In genomic region chrX:70253377-70254062, GRCh38 we compare ENCODE assay signal across 22 cellular contexts. TPM values are rescaled to one million over a fixed set of nuclear protein-coding genes. Genes with fewer than 3 reads are reported as not detected.
DNase-seq lines count a peak whose midpoint lies in the region; ATAC-seq, FAIRE-seq and TF ChIP-seq lines count a peak whose summit lies in the region.
"Had no signal": no experiment of that assay in that cellular context is flagged by ENCODE, and none has a peak within 500 bp of the region (broad histone marks: within the 10 kb centered on the region; RNA-seq: fewer than 3 reads in every experiment).

No MANE protein-coding gene starts in this region.

- no peak overlapping the region for H3K4me3 ChIP-seq in mesenchymal stem cell (ENCODE audit: insufficient read depth in 1 of 2, low read depth in 1 of 2, low read length in 2 of 2)
- H3K4me3 ChIP-seq: GM23338, stomach had no signal

- no peaks in the 10 kb centered on the region for H3K79me1 ChIP-seq in mesenchymal stem cell (replicated peaks; ENCODE audit: low read length, poor library complexity, severe bottlenecking)

- H2BK120ac ChIP-seq in mesenchymal stem cell (ENCODE audit: low read depth, low read length), result no peak overlapping the region

- no peak overlapping the region for H4K91ac ChIP-seq in mesenchymal stem cell (ENCODE audit: low read length)

- WGBS in mesenchymal stem cell, result no CpG with 5 or more reads among the region's 3 CpGs

- H3K9me3 Mint-ChIP-seq in activated T-helper 1 cell treated with anti-CD3 and anti-CD28 coated beads, Interleukin-12 subunit alpha, Interleukin-12 subunit beta, Interleukin-2, Interleukin-4 antibody, amounts not matched to agents 30 ng/mL and 10 ng/mL and 1 ng/mL, durations not matched to agents 14 hours and 24 hours and 36 hours, result no peaks in the 10 kb centered on the region
- H3K9me3 Mint-ChIP-seq: central memory CD8-positive, alpha-beta T cell; GM23338 had no signal

- H3K9me3 ChIP-seq in mesenchymal stem cell (ENCODE audit: control insufficient read depth, low read length), result peaks cover 9% of the 10 kb centered on the region
- H3K9me3 ChIP-seq: stomach had no signal

- FAIRE-seq in HTR-8/SVneo (lab: Jason Lieb, UNC) (peak; percentile 55), D721Med (lab: Jason Lieb, UNC) (no peak)
- FAIRE-seq: A204.1, GM18507, islet of Langerhans had no signal

- no peaks in the 10 kb centered on the region for H3K4me1 ChIP-seq in mesenchymal stem cell (ENCODE audit: control insufficient read depth, insufficient read depth, low read depth, low read length)
- H3K4me1 ChIP-seq: stomach had no signal

- intact Hi-C loops in activated T-helper 1 cell treated with anti-CD3 and anti-CD28 coated beads, Interleukin-12 subunit alpha, Interleukin-12 subunit beta, Interleukin-2, Interleukin-4 antibody, amounts not matched to agents 30 ng/mL and 10 ng/mL and 1 ng/mL, durations not matched to agents 14 hours and 24 hours and 36 hours (cut with micrococcal nuclease), result no loop called here

- no peak overlapping the region for H3K9ac ChIP-seq in mesenchymal stem cell (ENCODE audit: low read length)

- no peak overlapping the region for H4K8ac ChIP-seq in mesenchymal stem cell (ENCODE audit: low read length)

- no peak overlapping the region for H3K23ac ChIP-seq in mesenchymal stem cell (ENCODE audit: low read length in 2 of 2)

- H2BK12ac ChIP-seq in mesenchymal stem cell (ENCODE audit: low read length in 2 of 2), result no peak overlapping the region

- H2BK5ac ChIP-seq in mesenchymal stem cell (ENCODE audit: low read depth, low read length, poor library complexity, severe bottlenecking), result no peak overlapping the region

- H3K27ac ChIP-seq in mesenchymal stem cell (ENCODE audit: low read length, poor library complexity, severe bottlenecking), result no peak overlapping the region
- H3K27ac ChIP-seq: stomach had no signal

- H2BK15ac ChIP-seq in mesenchymal stem cell (ENCODE audit: low read depth, poor library complexity, severe bottlenecking), result no peak overlapping the region

- H3K14ac ChIP-seq in mesenchymal stem cell (ENCODE audit: low read length in 2 of 2), result no peak overlapping the region

- peak overlapping the region; percentile 24 for H3K27ac Mint-ChIP-seq in activated T-helper 1 cell treated with anti-CD3 and anti-CD28 coated beads, Interleukin-12 subunit alpha, Interleukin-12 subunit beta, Interleukin-2, Interleukin-4 antibody, amounts not matched to agents 30 ng/mL and 10 ng/mL and 1 ng/mL, durations not matched to agents 14 hours and 24 hours and 36 hours
- H3K27ac Mint-ChIP-seq: CD4-positive, CD25-positive, alpha-beta regulatory T cell; GM23338; T-helper 17 cell had no signal

- H3K4me3 Mint-ChIP-seq in activated T-helper 1 cell treated with anti-CD3 and anti-CD28 coated beads, Interleukin-12 subunit alpha, Interleukin-12 subunit beta, Interleukin-2, Interleukin-4 antibody, amounts not matched to agents 30 ng/mL and 10 ng/mL and 1 ng/mL, durations not matched to agents 14 hours and 24 hours and 36 hours, result no peak overlapping the region
- H3K4me3 Mint-ChIP-seq: CD4-positive, CD25-positive, alpha-beta regulatory T cell; central memory CD8-positive, alpha-beta T cell; GM23338; T-helper 17 cell had no signal

- no peak overlapping the region for H3K4me2 ChIP-seq in mesenchymal stem cell (ENCODE audit: low read length, poor library complexity, severe bottlenecking)
- H3K4me2 ChIP-seq: GM23338 had no signal

- TF ChIP-seq CTCF in D721Med (IDR thresholded peaks at IDR 0.05; ENCODE audit: insufficient read depth, missing control alignments), result no peak

- H3K27me3 Mint-ChIP-seq in activated T-helper 1 cell treated with anti-CD3 and anti-CD28 coated beads, Interleukin-12 subunit alpha, Interleukin-12 subunit beta, Interleukin-2, Interleukin-4 antibody, amounts not matched to agents 30 ng/mL and 10 ng/mL and 1 ng/mL, durations not matched to agents 14 hours and 24 hours and 36 hours (ENCODE audit: insufficient read depth), result no peaks in the 10 kb centered on the region
- H3K27me3 Mint-ChIP-seq: CD4-positive, CD25-positive, alpha-beta regulatory T cell; central memory CD8-positive, alpha-beta T cell; T-helper 17 cell had no signal

- no peak overlapping the region for H3K18ac ChIP-seq in mesenchymal stem cell (ENCODE audit: low read depth in 1 of 2, low read length in 2 of 2)

- no peaks in the 10 kb centered on the region for H3K36me3 ChIP-seq in mesenchymal stem cell (ENCODE audit: control insufficient read depth in 1 of 2, insufficient read depth in 2 of 2, low read depth in 1 of 2, low read length in 2 of 2)
- H3K36me3 ChIP-seq: stomach had no signal

- H3K27me3 ChIP-seq in mesenchymal stem cell (ENCODE audit: control insufficient read depth in 1 of 2, insufficient read depth in 1 of 2, low read length in 2 of 2), result peaks cover 0 to 27% of the 10 kb centered on the region in 2 experiments
- H3K27me3 ChIP-seq: stomach had no signal

- H2AFZ ChIP-seq in mesenchymal stem cell (ENCODE audit: low read depth, low read length), result no peak overlapping the region
- H2AFZ ChIP-seq: GM23338 had no signal

- ATAC-seq in HG03139 (IDR thresholded peaks at IDR 0.05; ENCODE audit: unreplicated experiment) (no peak), HG02588 (IDR thresholded peaks at IDR 0.05; ENCODE audit: unreplicated experiment) (no peak)
- ATAC-seq: GM23338, Right ventricle myocardium inferior, T-helper 17 cell had no signal

- no peak overlapping the region for H3K4ac ChIP-seq in mesenchymal stem cell (ENCODE audit: low read depth in 1 of 2, low read length in 2 of 2)

- no peaks in the 10 kb centered on the region for H3K36me3 Mint-ChIP-seq in activated T-helper 1 cell treated with anti-CD3 and anti-CD28 coated beads, Interleukin-12 subunit alpha, Interleukin-12 subunit beta, Interleukin-2, Interleukin-4 antibody, amounts not matched to agents 30 ng/mL and 10 ng/mL and 1 ng/mL, durations not matched to agents 14 hours and 24 hours and 36 hours (ENCODE audit: low read depth)
- H3K36me3 Mint-ChIP-seq: CD4-positive, CD25-positive, alpha-beta regulatory T cell had no signal

- H2AK5ac ChIP-seq in mesenchymal stem cell (ENCODE audit: low read length, severe bottlenecking), result no peak overlapping the region

- peak; percentile 15 for DNase-seq in NCI-H2196 (lab: John Stamatoyannopoulos, UW; ENCODE audit: unreplicated experiment)
- DNase-seq in NCI-H2196 treated with DMSO at 0.1 percent for 48 hours (lab: John Stamatoyannopoulos, UW; ENCODE audit: unreplicated experiment), result no peak
- no peak for DNase-seq in HTR-8/SVneo (ENCODE audit: insufficient read length, low spot score)
- no peak for DNase-seq in activated T-helper 1 cell treated with anti-CD3 and anti-CD28 coated beads, Interleukin-12 subunit alpha, Interleukin-12 subunit beta, Interleukin-2, Interleukin-4 antibody, amounts not matched to agents 30 ng/mL and 10 ng/mL and 1 ng/mL, durations not matched to agents 14 hours and 24 hours and 36 hours (ENCODE audit: low spot score)
- DNase-seq in mesenchymal stem cell, result peak; percentile 22
- no peak for DNase-seq in D721Med (ENCODE audit: insufficient read length, low spot score)
- DNase-seq: activated CD4-positive, alpha-beta T cell treated with anti-CD3 and anti-CD28 coated beads for 48 hours; CD4-positive, CD25-positive, alpha-beta regulatory T cell; GF-D8; midbrain; NCI-H524 treated with DMSO at 0.1 percent for 48 hours; nucleus accumbens; stomach; T-helper 17 cell had no signal

- peaks cover 13% of the 10 kb centered on the region for H3K4me1 Mint-ChIP-seq in activated T-helper 1 cell treated with anti-CD3 and anti-CD28 coated beads, Interleukin-12 subunit alpha, Interleukin-12 subunit beta, Interleukin-2, Interleukin-4 antibody, amounts not matched to agents 30 ng/mL and 10 ng/mL and 1 ng/mL, durations not matched to agents 14 hours and 24 hours and 36 hours (ENCODE audit: low read depth)
- H3K4me1 Mint-ChIP-seq: CD4-positive, CD25-positive, alpha-beta regulatory T cell; T-helper 17 cell had no signal

RNA-seq across cellular contexts. Expression of gene P2RY4, which starts 6.5 kb away (rescaled TPM):
- 0.27 TPM in 1 of 2 replicates, not detected in the other for total RNA-seq in activated T-helper 1 cell treated with anti-CD3 and anti-CD28 coated beads, Interleukin-12 subunit alpha, Interleukin-12 subunit beta, Interleukin-2, Interleukin-4 antibody, amounts not matched to agents 30 ng/mL and 10 ng/mL and 1 ng/mL, durations not matched to agents 14 hours and 24 hours and 36 hours
- polyA plus RNA-seq in mesenchymal stem cell (2013, experiment 1 of 2), result 0.04 TPM
- 0.10 TPM for polyA plus RNA-seq in mesenchymal stem cell (2013, experiment 2 of 2)
- total RNA-seq: Right ventricle myocardium inferior had no signal
- polyA plus RNA-seq: CD4-positive, CD25-positive, alpha-beta regulatory T cell; GM23338; stomach had no signal

RNA-seq across cellular contexts. Expression of gene ARR3, which starts 14.6 kb away (rescaled TPM):
- total RNA-seq in activated T-helper 1 cell treated with anti-CD3 and anti-CD28 coated beads, Interleukin-12 subunit alpha, Interleukin-12 subunit beta, Interleukin-2, Interleukin-4 antibody, amounts not matched to agents 30 ng/mL and 10 ng/mL and 1 ng/mL, durations not matched to agents 14 hours and 24 hours and 36 hours, result not detected in 2 replicates
- polyA plus RNA-seq in mesenchymal stem cell (2013, experiment 1 of 2), result not detected
- polyA plus RNA-seq in mesenchymal stem cell (2013, experiment 2 of 2), result not detected
- total RNA-seq: CD4-positive, CD25-positive, alpha-beta regulatory T cell; GM23338; Right ventricle myocardium inferior; stomach; T-helper 17 cell had no signal
- polyA plus RNA-seq: CD4-positive, CD25-positive, alpha-beta regulatory T cell; GM23338; stomach had no signal

RNA-seq across cellular contexts. Expression of gene AWAT1, which starts 19.1 kb away (rescaled TPM):
- total RNA-seq in activated T-helper 1 cell treated with anti-CD3 and anti-CD28 coated beads, Interleukin-12 subunit alpha, Interleukin-12 subunit beta, Interleukin-2, Interleukin-4 antibody, amounts not matched to agents 30 ng/mL and 10 ng/mL and 1 ng/mL, durations not matched to agents 14 hours and 24 hours and 36 hours, result not detected in 2 replicates
- polyA plus RNA-seq in mesenchymal stem cell (2013, experiment 1 of 2), result not detected
- polyA plus RNA-seq in mesenchymal stem cell (2013, experiment 2 of 2), result not detected
- total RNA-seq: CD4-positive, CD25-positive, alpha-beta regulatory T cell; GM23338; Right ventricle myocardium inferior; stomach; T-helper 17 cell had no signal
- polyA plus RNA-seq: CD4-positive, CD25-positive, alpha-beta regulatory T cell; GM23338; stomach had no signal

RNA-seq across cellular contexts. Expression of gene RAB41, which starts 28.5 kb away (rescaled TPM):
- total RNA-seq in activated T-helper 1 cell treated with anti-CD3 and anti-CD28 coated beads, Interleukin-12 subunit alpha, Interleukin-12 subunit beta, Interleukin-2, Interleukin-4 antibody, amounts not matched to agents 30 ng/mL and 10 ng/mL and 1 ng/mL, durations not matched to agents 14 hours and 24 hours and 36 hours, result not detected in 2 replicates
- not detected for polyA plus RNA-seq in mesenchymal stem cell (2013, experiment 1 of 2)
- not detected for polyA plus RNA-seq in mesenchymal stem cell (2013, experiment 2 of 2)
- total RNA-seq: CD4-positive, CD25-positive, alpha-beta regulatory T cell; GM23338; Right ventricle myocardium inferior; stomach; T-helper 17 cell had no signal
- polyA plus RNA-seq: GM23338, stomach had no signal

RNA-seq across cellular contexts. Expression of gene PDZD11, which starts 36.2 kb away (rescaled TPM):
- total RNA-seq in activated T-helper 1 cell treated with anti-CD3 and anti-CD28 coated beads, Interleukin-12 subunit alpha, Interleukin-12 subunit beta, Interleukin-2, Interleukin-4 antibody, amounts not matched to agents 30 ng/mL and 10 ng/mL and 1 ng/mL, durations not matched to agents 14 hours and 24 hours and 36 hours, result 28.7 and 31.9 TPM in 2 replicates
- polyA plus RNA-seq in mesenchymal stem cell (2013, experiment 1 of 2), result 92.8 TPM
- polyA plus RNA-seq in mesenchymal stem cell (2013, experiment 2 of 2), result 93.6 TPM

Comparison
In these comparisons a context has a peak if more than half of its experiments do, and no peak if none do; other contexts are left out.
1. DNase-seq: peak in NCI-H2196 (single experiment) and mesenchymal stem cell (single experiment); none in NCI-H2196 treated with DMSO at 0.1 percent for 48 hours (single experiment), HTR-8/SVneo (single experiment), activated T-helper 1 cell treated with anti-CD3 and anti-CD28 coated beads, Interleukin-12 subunit alpha, Interleukin-12 subunit beta, Interleukin-2, Interleukin-4 antibody, amounts not matched to agents 30 ng/mL and 10 ng/mL and 1 ng/mL, durations not matched to agents 14 hours and 24 hours and 36 hours (single experiment) and D721Med (single experiment).